ENCODE assay signal across 30 cellular contexts in genomic region chr11:7540830-7541555, GRCh38. TPM values are rescaled to one million over a fixed set of nuclear protein-coding genes. Genes with fewer than 3 reads are reported as not detected.
DNase-seq lines count a peak whose midpoint lies in the region; ATAC-seq, FAIRE-seq and TF ChIP-seq lines count a peak whose summit lies in the region.
"Had no signal": no experiment of that assay in that cellular context is flagged by ENCODE, and none has a peak within 500 bp of the region (broad histone marks: within the 10 kb centered on the region; RNA-seq: fewer than 3 reads in every experiment).

No MANE protein-coding gene starts in this region.

- no peak for TF ChIP-seq CTCF in foreskin keratinocyte (conservative IDR thresholded peaks at IDR 0.05)

- DNase-seq in NCI-H2171 treated with DMSO at 0.1 percent for 48 hours (lab: John Stamatoyannopoulos, UW) (peak; percentile 1), NCI-H2171 (lab: John Stamatoyannopoulos, UW) (no peak), NCI-H69 (lab: John Stamatoyannopoulos, UW) (peak; percentile 9), foreskin keratinocyte (peak in 1 of 2 donors; percentile 19), NCI-H1436 treated with DMSO at 0.1 percent for 48 hours (lab: John Stamatoyannopoulos, UW) (no peak), H54 (ENCODE audit: insufficient read length, low spot score) (no peak)
- no peak for DNase-seq in activated T-cell treated with anti-CD3 and anti-CD28 coated beads, Interleukin-2, amount 50 U/mL, for 48 hours
- DNase-seq: activated CD4-positive, CD25-positive, alpha-beta regulatory T cell treated with anti-CD3 and anti-CD28 coated beads, Interleukin-2, amount 50 U/mL, for 72 hours; activated CD8-positive, alpha-beta memory T cell treated with anti-CD3 and anti-CD28 coated beads, Interleukin-2, amount 50 U/mL, for 48 hours; activated CD8-positive, alpha-beta T cell treated with anti-CD3 and anti-CD28 coated beads for 36 hours; activated naive CD4-positive, alpha-beta T cell treated with anti-CD3 and anti-CD28 coated beads, Interleukin-2, amount 50 U/mL, for 16 hours; brain microvascular endothelial cell; Calu3; hypothalamus; left cardiac atrium; NCI-H2081 treated with DMSO at 0.1 percent for 48 hours; NCI-H510A treated with DMSO at 0.1 percent for 48 hours; nephron progenitor cell; ovary; upper lobe of left lung had no signal

- peaks cover 6% of the 10 kb centered on the region for H3K4me1 ChIP-seq in foreskin keratinocyte
- H3K4me1 ChIP-seq: upper lobe of left lung had no signal

- H3K27me3 ChIP-seq in foreskin keratinocyte: peaks cover 3% of the 10 kb centered on the region
- H3K27me3 ChIP-seq: brain microvascular endothelial cell, ovary, upper lobe of left lung had no signal

- no peak for TF ChIP-seq POLR2A in H54 (IDR thresholded peaks at IDR 0.05; ENCODE audit: low read depth, low read length)

- ATAC-seq in foreskin keratinocyte: peak; percentile 59
- ATAC-seq in HG02678 (IDR thresholded peaks at IDR 0.05; ENCODE audit: unreplicated experiment): no peak
- ATAC-seq: activated CD8-positive, alpha-beta T cell treated with anti-CD3 and anti-CD28 coated beads for 36 hours; activated T-helper 17 cell treated with anti-CD3 and anti-CD28 coated beads, Interleukin-2, amount 50 U/mL, for 72 hours; HepG2; left cardiac atrium; PC-3; stimulated activated effector memory CD8-positive, alpha-beta T cell treated with anti-CD3 and anti-CD28 coated beads, Interleukin-12 subunit alpha, Interleukin-12 subunit beta, amount 100 ng/mL, for 72 hours had no signal

- FAIRE-seq in H54 (lab: Jason Lieb, UNC): no peak
- FAIRE-seq: A204.1, HepG2 had no signal

- H3K27ac ChIP-seq in foreskin keratinocyte: no peak overlapping the region
- H3K27ac ChIP-seq: brain microvascular endothelial cell, ovary, SK-N-MC, upper lobe of left lung had no signal

RNA-seq across cellular contexts. Expression of gene PPFIBP2, which starts 27.2 kb away (rescaled TPM):
- total RNA-seq in foreskin keratinocyte: 2.1 and 4.3 TPM in 2 replicates
- polyA plus RNA-seq in foreskin keratinocyte: 1.4 and 2.2 TPM in 2 replicates

RNA-seq across cellular contexts. Expression of gene OLFML1, which starts 55.7 kb away (rescaled TPM):
- not detected in 2 replicates for total RNA-seq in foreskin keratinocyte
- polyA plus RNA-seq in foreskin keratinocyte: not detected in 2 replicates
- total RNA-seq: activated CD8-positive, alpha-beta T cell treated with anti-CD3 and anti-CD28 coated beads for 36 hours; activated T-helper 17 cell treated with anti-CD3 and anti-CD28 coated beads, Interleukin-2, amount 50 U/mL, for 72 hours; Calu3; dermis microvascular lymphatic vessel endothelial cell; glomerular endothelial cell; PC-3; renal cortical epithelial cell had no signal

Comparison
In these comparisons a context has a peak if more than half of its experiments do, and no peak if none do; other contexts are left out.
1. DNase-seq: peak in NCI-H2171 treated with DMSO at 0.1 percent for 48 hours (single experiment) and NCI-H69 (single experiment); none in NCI-H2171 (single experiment), NCI-H1436 treated with DMSO at 0.1 percent for 48 hours (single experiment), activated T-cell treated with anti-CD3 and anti-CD28 coated beads, Interleukin-2, amount 50 U/mL, for 48 hours (0 of 2) and H54 (single experiment).